2 cellular contexts compared by ENCODE assay signal in the genomic region with DNA sequence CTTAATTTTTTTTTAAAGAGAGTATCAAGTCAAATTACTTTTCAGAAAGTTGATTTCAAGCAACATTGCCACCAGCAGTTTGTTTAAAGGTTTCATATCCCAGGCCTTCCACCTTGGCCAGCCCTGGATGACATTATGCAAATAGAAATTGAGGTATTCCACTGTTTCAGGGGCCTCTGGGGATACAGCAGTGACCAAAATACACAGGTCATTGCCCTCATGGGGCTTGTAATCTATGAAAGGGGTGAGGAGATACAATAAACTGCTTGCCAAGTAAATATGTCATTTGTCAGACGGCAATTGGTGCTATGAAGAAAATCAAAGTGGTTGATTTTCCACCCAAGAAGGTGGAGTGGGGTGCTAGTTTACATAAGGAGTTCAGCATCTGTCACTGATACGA.
TF ChIP-seq lines count a peak whose summit lies in the region.

No MANE protein-coding gene starts in this region.

TF ChIP-seq in liver, 16 proteins besides CTCF, POLR2A, EP300 and RAD21:
- TF ChIP-seq, protein P1, sequence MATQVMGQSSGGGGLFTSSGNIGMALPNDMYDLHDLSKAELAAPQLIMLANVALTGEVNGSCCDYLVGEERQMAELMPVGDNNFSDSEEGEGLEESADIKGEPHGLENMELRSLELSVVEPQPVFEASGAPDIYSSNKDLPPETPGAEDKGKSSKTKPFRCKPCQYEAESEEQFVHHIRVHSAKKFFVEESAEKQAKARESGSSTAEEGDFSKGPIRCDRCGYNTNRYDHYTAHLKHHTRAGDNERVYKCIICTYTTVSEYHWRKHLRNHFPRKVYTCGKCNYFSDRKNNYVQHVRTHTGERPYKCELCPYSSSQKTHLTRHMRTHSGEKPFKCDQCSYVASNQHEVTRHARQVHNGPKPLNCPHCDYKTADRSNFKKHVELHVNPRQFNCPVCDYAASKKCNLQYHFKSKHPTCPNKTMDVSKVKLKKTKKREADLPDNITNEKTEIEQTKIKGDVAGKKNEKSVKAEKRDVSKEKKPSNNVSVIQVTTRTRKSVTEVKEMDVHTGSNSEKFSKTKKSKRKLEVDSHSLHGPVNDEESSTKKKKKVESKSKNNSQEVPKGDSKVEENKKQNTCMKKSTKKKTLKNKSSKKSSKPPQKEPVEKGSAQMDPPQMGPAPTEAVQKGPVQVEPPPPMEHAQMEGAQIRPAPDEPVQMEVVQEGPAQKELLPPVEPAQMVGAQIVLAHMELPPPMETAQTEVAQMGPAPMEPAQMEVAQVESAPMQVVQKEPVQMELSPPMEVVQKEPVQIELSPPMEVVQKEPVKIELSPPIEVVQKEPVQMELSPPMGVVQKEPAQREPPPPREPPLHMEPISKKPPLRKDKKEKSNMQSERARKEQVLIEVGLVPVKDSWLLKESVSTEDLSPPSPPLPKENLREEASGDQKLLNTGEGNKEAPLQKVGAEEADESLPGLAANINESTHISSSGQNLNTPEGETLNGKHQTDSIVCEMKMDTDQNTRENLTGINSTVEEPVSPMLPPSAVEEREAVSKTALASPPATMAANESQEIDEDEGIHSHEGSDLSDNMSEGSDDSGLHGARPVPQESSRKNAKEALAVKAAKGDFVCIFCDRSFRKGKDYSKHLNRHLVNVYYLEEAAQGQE (IDR thresholded peaks at IDR 0.05): no peak
- TF ChIP-seq SP1 (IDR thresholded peaks at IDR 0.05) (peak; percentile 37), ATF3 (IDR thresholded peaks at IDR 0.05) (no peak), HNF4A (conservative IDR thresholded peaks at IDR 0.05) (no peak), JUND (IDR thresholded peaks at IDR 0.05) (no peak), GABPA (IDR thresholded peaks at IDR 0.05 in 1 of 2, conservative IDR thresholded peaks at IDR 0.05 in 1 of 2) (no peak), YY1 (IDR thresholded peaks at IDR 0.05) (no peak), FOXA1 (IDR thresholded peaks at IDR 0.05) (no peak), MAX (IDR thresholded peaks at IDR 0.05) (no peak), TAF1 (conservative IDR thresholded peaks at IDR 0.05) (no peak), RXRA (IDR thresholded peaks at IDR 0.05) (peak; percentile 81 to 82), HNF4G (IDR thresholded peaks at IDR 0.05) (no peak), FOXA2 (IDR thresholded peaks at IDR 0.05) (no peak)
- TF ChIP-seq, protein P2, sequence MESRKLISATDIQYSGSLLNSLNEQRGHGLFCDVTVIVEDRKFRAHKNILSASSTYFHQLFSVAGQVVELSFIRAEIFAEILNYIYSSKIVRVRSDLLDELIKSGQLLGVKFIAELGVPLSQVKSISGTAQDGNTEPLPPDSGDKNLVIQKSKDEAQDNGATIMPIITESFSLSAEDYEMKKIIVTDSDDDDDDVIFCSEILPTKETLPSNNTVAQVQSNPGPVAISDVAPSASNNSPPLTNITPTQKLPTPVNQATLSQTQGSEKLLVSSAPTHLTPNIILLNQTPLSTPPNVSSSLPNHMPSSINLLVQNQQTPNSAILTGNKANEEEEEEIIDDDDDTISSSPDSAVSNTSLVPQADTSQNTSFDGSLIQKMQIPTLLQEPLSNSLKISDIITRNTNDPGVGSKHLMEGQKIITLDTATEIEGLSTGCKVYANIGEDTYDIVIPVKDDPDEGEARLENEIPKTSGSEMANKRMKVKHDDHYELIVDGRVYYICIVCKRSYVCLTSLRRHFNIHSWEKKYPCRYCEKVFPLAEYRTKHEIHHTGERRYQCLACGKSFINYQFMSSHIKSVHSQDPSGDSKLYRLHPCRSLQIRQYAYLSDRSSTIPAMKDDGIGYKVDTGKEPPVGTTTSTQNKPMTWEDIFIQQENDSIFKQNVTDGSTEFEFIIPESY (IDR thresholded peaks at IDR 0.05): no peak

TF ChIP-seq in SK-N-SH, 30 proteins besides CTCF, POLR2A, EP300 and RAD21 (continued from another document):
- TF ChIP-seq, protein P3, sequence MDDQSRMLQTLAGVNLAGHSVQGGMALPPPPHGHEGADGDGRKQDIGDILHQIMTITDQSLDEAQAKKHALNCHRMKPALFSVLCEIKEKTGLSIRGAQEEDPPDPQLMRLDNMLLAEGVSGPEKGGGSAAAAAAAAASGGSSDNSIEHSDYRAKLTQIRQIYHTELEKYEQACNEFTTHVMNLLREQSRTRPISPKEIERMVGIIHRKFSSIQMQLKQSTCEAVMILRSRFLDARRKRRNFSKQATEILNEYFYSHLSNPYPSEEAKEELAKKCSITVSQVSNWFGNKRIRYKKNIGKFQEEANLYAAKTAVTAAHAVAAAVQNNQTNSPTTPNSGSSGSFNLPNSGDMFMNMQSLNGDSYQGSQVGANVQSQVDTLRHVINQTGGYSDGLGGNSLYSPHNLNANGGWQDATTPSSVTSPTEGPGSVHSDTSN (IDR thresholded peaks at IDR 0.05): no peak
- TF ChIP-seq TCF12 (IDR thresholded peaks at IDR 0.05) (no peak), FOXM1 (IDR thresholded peaks at IDR 0.05; ENCODE audit: low read depth) (no peak)
- TF ChIP-seq, protein P1 (IDR thresholded peaks at IDR 0.05; ENCODE audit: low read depth, low read length): no peak
TF ChIP-seq in SK-N-SH: peak in this region for 0.
